9 cellular contexts compared by ENCODE assay signal in genomic region chr2:206556357-206556949, GRCh38.
DNase-seq lines count a peak whose midpoint lies in the region; ATAC-seq and TF ChIP-seq lines count a peak whose summit lies in the region.
"Had no signal": no experiment of that assay in that cellular context is flagged by ENCODE, and none has a peak within 500 bp of the region (broad histone marks: within the 10 kb centered on the region; RNA-seq: fewer than 3 reads in every experiment).

No MANE protein-coding gene starts in this region.

- DNase-seq in SIG-M5 treated with dmso at 0.1 percent for 504 hours (lab: John Stamatoyannopoulos, UW; ENCODE audit: unreplicated experiment): peak; percentile 56
- no peak for DNase-seq in SIG-M5 (lab: John Stamatoyannopoulos, UW)
- no peak for DNase-seq in PC-9
- peak; percentile 7 for DNase-seq in epithelial cell of proximal tubule (ENCODE audit: low read depth)
- DNase-seq in renal cortical epithelial cell (ENCODE audit: low read depth): peak; percentile 60
- DNase-seq in mesenteric fat pad (ENCODE audit: low spot score): no peak
- no peak for DNase-seq in activated naive CD4-positive, alpha-beta T cell treated with anti-CD3 and anti-CD28 coated beads, Interleukin-2, amount 50 U/mL, for 72 hours (ENCODE audit: low spot score in 2 of 2)

- H2AFZ ChIP-seq in PC-9: no peak overlapping the region

- TF ChIP-seq CTCF in PC-9 (conservative IDR thresholded peaks at IDR 0.05): peak; percentile 68
- peak; percentile 60 for TF ChIP-seq CTCF in epithelial cell of proximal tubule (conservative IDR thresholded peaks at IDR 0.05; ENCODE audit: low read depth, low read length)

- H3K27me3 ChIP-seq in PC-9 (ENCODE audit: insufficient read depth, low read depth): no peaks in the 10 kb centered on the region

- H3K9me3 ChIP-seq in PC-9 (ENCODE audit: insufficient read depth, low read depth): no peaks in the 10 kb centered on the region

- H3K4me2 ChIP-seq in PC-9: no peak overlapping the region

- intact Hi-C loops in PC-9 (cut with micrococcal nuclease; ENCODE audit: unreplicated experiment): loop anchor here (2.0 to 10.0 kb wide), 4 partner anchors 110 to 224 kb away; partner anchors contain the start of genes FASTKD2 and MDH1B

- H4K20me1 ChIP-seq in PC-9 (ENCODE audit: insufficient read depth): no peaks in the 10 kb centered on the region

- no peaks in the 10 kb centered on the region for H3K9me2 ChIP-seq in PC-9 (ENCODE audit: insufficient read depth)

- peaks cover 31% of the 10 kb centered on the region for H3K4me1 ChIP-seq in PC-9 (replicated peaks; ENCODE audit: insufficient read depth)

- CTCF ChIA-PET in PC-9 (lab: Charles Lee): interaction anchor here (0.5 to 1.0 kb wide), 3 partner anchors 12 to 158 kb away, joined by 3 read pairs; no protein-coding TSS in a partner anchor

- ATAC-seq in HG03571 (IDR thresholded peaks at IDR 0.05; ENCODE audit: unreplicated experiment): peak; percentile 49
- no peak for ATAC-seq in activated naive CD4-positive, alpha-beta T cell treated with anti-CD3 and anti-CD28 coated beads, Interleukin-2, amount 50 U/mL, for 72 hours

- H3K27ac ChIP-seq in PC-9: no peak overlapping the region

- H3K79me2 ChIP-seq in PC-9 (ENCODE audit: low read depth): no peaks in the 10 kb centered on the region

- no peak overlapping the region for H3K27ac Mint-ChIP-seq in activated naive CD4-positive, alpha-beta T cell treated with anti-CD3 and anti-CD28 coated beads, Interleukin-2, amount 50 U/mL, for 72 hours
- H3K27ac Mint-ChIP-seq: activated naive CD8-positive, alpha-beta T cell had no signal

- POLR2A ChIA-PET in PC-9 (lab: Charles Lee; ENCODE audit: unreplicated experiment): no interaction called here

- no peaks in the 10 kb centered on the region for H3K9me3 Mint-ChIP-seq in activated naive CD4-positive, alpha-beta T cell treated with anti-CD3 and anti-CD28 coated beads, Interleukin-2, amount 50 U/mL, for 72 hours

- H3F3A ChIP-seq in PC-9 (ENCODE audit: insufficient read depth, low read depth): peaks cover 21% of the 10 kb centered on the region; the same call in 1 of the 2 replicates

- no peak overlapping the region for H3K4me3 ChIP-seq in PC-9
- H3K4me3 ChIP-seq in epithelial cell of proximal tubule (ENCODE audit: low read depth, low read length): no peak overlapping the region

- no TSS peak for BruUV-seq in PC-9 (replicated peaks; lab: Mats Ljungman, UMichigan)

- no peaks in the 10 kb centered on the region for H3K36me3 ChIP-seq in PC-9 (ENCODE audit: low read depth)

- H3K36me3 Mint-ChIP-seq in activated naive CD4-positive, alpha-beta T cell treated with anti-CD3 and anti-CD28 coated beads, Interleukin-2, amount 50 U/mL, for 72 hours: no peaks in the 10 kb centered on the region
- H3K36me3 Mint-ChIP-seq: activated naive CD8-positive, alpha-beta T cell had no signal

Comparison
In these comparisons a context has a peak if more than half of its experiments do, and no peak if none do; other contexts are left out.
1. DNase-seq: peak in SIG-M5 treated with dmso at 0.1 percent for 504 hours (single experiment), epithelial cell of proximal tubule (single experiment) and renal cortical epithelial cell (single experiment); none in SIG-M5 (single experiment), PC-9 (0 of 2), mesenteric fat pad (single experiment) and activated naive CD4-positive, alpha-beta T cell treated with anti-CD3 and anti-CD28 coated beads, Interleukin-2, amount 50 U/mL, for 72 hours (0 of 2).